In genomic region chr2:229712125-229712524, GRCh38 we compare ENCODE assay signal across 14 cellular contexts. TPM values are rescaled to one million over a fixed set of nuclear protein-coding genes. Genes with fewer than 3 reads are reported as not detected.
DNase-seq lines count a peak whose midpoint lies in the region; ATAC-seq, FAIRE-seq and TF ChIP-seq lines count a peak whose summit lies in the region.
"Had no signal": no experiment of that assay in that cellular context is flagged by ENCODE, and none has a peak within 500 bp of the region (broad histone marks: within the 10 kb centered on the region; RNA-seq: fewer than 3 reads in every experiment).

No MANE protein-coding gene starts in this region.

- no peaks in the 10 kb centered on the region for H3K4me1 ChIP-seq in DND-41 (ENCODE audit: insufficient read depth, low read length)
- peaks cover 9% of the 10 kb centered on the region for H3K4me1 ChIP-seq in hepatocyte (ENCODE audit: insufficient read depth)
- peaks cover 15 to 24% (median 21%) of the 10 kb centered on the region in 4 donors for H3K4me1 ChIP-seq in upper lobe of left lung
- no peaks in the 10 kb centered on the region for H3K4me1 ChIP-seq in Caco-2

- H4K20me1 ChIP-seq in DND-41 (ENCODE audit: insufficient read depth, low read length) = no peaks in the 10 kb centered on the region
- no peaks in the 10 kb centered on the region for H4K20me1 ChIP-seq in hepatocyte (ENCODE audit: insufficient read depth, poor library complexity, severe bottlenecking)

- CTCF ChIA-PET in Caco-2 (lab: Charles Lee) = interaction anchor here (0.8 kb wide), 1 partner anchor 14 kb away, joined by 3 read pairs; no protein-coding TSS in a partner anchor

- intact Hi-C loops in Caco-2 (cut with micrococcal nuclease; ENCODE audit: unreplicated experiment) = no loop called here

- no TSS peak for BruUV-seq in Caco-2 (replicated peaks; lab: Mats Ljungman, UMichigan)

- H3K9me3 Mint-ChIP-seq in Caco-2 (ENCODE audit: unreplicated experiment) = no peaks in the 10 kb centered on the region
- H3K9me3 Mint-ChIP-seq: mesothelial cell of epicardium had no signal

- TF ChIP-seq CTCF in DND-41 (IDR thresholded peaks at IDR 0.05; ENCODE audit: borderline replicate concordance, extremely low read depth, low read length, poor library complexity, severe bottlenecking) = peak; percentile 28
- peak; percentile 11 for TF ChIP-seq CTCF in hepatocyte (IDR thresholded peaks at IDR 0.05; ENCODE audit: poor library complexity)
- no peak for TF ChIP-seq CTCF in upper lobe of left lung (IDR thresholded peaks at IDR 0.05)
- no peak for TF ChIP-seq CTCF in Caco-2 (IDR thresholded peaks at IDR 0.05; ENCODE audit: insufficient read depth in 1 of 2, low read depth in 1 of 2, low read length in 1 of 2, severe bottlenecking in 1 of 2, unreplicated experiment in 1 of 2)

- no peak overlapping the region for H2AFZ ChIP-seq in DND-41 (ENCODE audit: low read depth, low read length)
- no peak overlapping the region for H2AFZ ChIP-seq in hepatocyte

- H3K4me3 ChIP-seq in DND-41 (ENCODE audit: low read depth in 1 of 2, low read length in 2 of 2) = no peak overlapping the region
- H3K4me3 ChIP-seq in hepatocyte = no peak overlapping the region
- H3K4me3 ChIP-seq in upper lobe of left lung = no peak overlapping the region
- no peak overlapping the region for H3K4me3 ChIP-seq in Caco-2 (ENCODE audit: low read depth, low read length)

- H3K79me2 ChIP-seq in DND-41 (ENCODE audit: insufficient read depth, low read length) = no peaks in the 10 kb centered on the region
- H3K79me2 ChIP-seq in hepatocyte = no peaks in the 10 kb centered on the region

- TF ChIP-seq POLR2A in H54 (IDR thresholded peaks at IDR 0.05; ENCODE audit: low read depth, low read length) (no peak), upper lobe of left lung (IDR thresholded peaks at IDR 0.05) (no peak)

- ATAC-seq in DND-41 (ENCODE audit: insufficient read depth, low read depth) (no peak), T-helper 17 cell (no peak), HG02840 (IDR thresholded peaks at IDR 0.05; ENCODE audit: low FRiP score, unreplicated experiment) (no peak), upper lobe of left lung (ENCODE audit: low FRiP score in 2 of 2) (no peak)

- H3K4me1 Mint-ChIP-seq in T-helper 17 cell (peaks cover 6% of the 10 kb centered on the region), Caco-2 (ENCODE audit: low read depth, unreplicated experiment) (no peaks in the 10 kb centered on the region)

- H3K36me3 Mint-ChIP-seq in T-helper 17 cell (ENCODE audit: low read depth) (peaks cover 2% of the 10 kb centered on the region), Caco-2 (ENCODE audit: insufficient read depth, unreplicated experiment) (no peaks in the 10 kb centered on the region)
- H3K36me3 Mint-ChIP-seq: mesothelial cell of epicardium had no signal

- peak overlapping the region; percentile 73 for H3K4me3 Mint-ChIP-seq in T-helper 17 cell
- no peak overlapping the region for H3K4me3 Mint-ChIP-seq in Caco-2 (ENCODE audit: unreplicated experiment)
- H3K4me3 Mint-ChIP-seq: activated T-cell treated with anti-CD3 and anti-CD28 coated beads, Interleukin-2, amount 50 U/mL, for 24 hours; mesothelial cell of epicardium had no signal

- no peak for DNase-seq in DND-41
- peak; percentile 21 for DNase-seq in H54 (ENCODE audit: insufficient read length, low spot score)
- no peak for DNase-seq in T-helper 17 cell
- DNase-seq in hepatocyte (ENCODE audit: low spot score) = no peak
- no peak for DNase-seq in upper lobe of left lung
- no peak for DNase-seq in activated naive CD4-positive, alpha-beta T cell treated with anti-CD3 and anti-CD28 coated beads, Interleukin-2, amount 50 U/mL, for 16 hours
- no peak for DNase-seq in Caco-2
- DNase-seq: activated T-cell treated with anti-CD3 and anti-CD28 coated beads, Interleukin-2, amount 50 U/mL, for 24 hours; NCI-H526 treated with DMSO at 0.1 percent for 48 hours; retina; substantia nigra had no signal

- H3K9me3 ChIP-seq in DND-41 (ENCODE audit: insufficient read depth, low read length, severe bottlenecking) (no peaks in the 10 kb centered on the region), T-helper 17 cell (ENCODE audit: control insufficient read depth, low read length, poor library complexity, severe bottlenecking) (no peaks in the 10 kb centered on the region), hepatocyte (ENCODE audit: low read depth) (no peaks in the 10 kb centered on the region), upper lobe of left lung (no peaks in the 10 kb centered on the region), Caco-2 (no peaks in the 10 kb centered on the region)

- no peak overlapping the region for H3K9ac ChIP-seq in DND-41 (ENCODE audit: low read depth, low read length)

- no peaks in the 10 kb centered on the region for H3K9me2 ChIP-seq in hepatocyte (replicated peaks; ENCODE audit: insufficient read depth)

- H3K27ac ChIP-seq in DND-41 (ENCODE audit: low read length) = no peak overlapping the region
- H3K27ac ChIP-seq in hepatocyte = no peak overlapping the region
- no peak overlapping the region for H3K27ac ChIP-seq in upper lobe of left lung
- H3K27ac ChIP-seq: HL-60 had no signal

- H3K27me3 ChIP-seq in DND-41 (ENCODE audit: insufficient read depth, low read length, poor library complexity) = peaks cover 19% of the 10 kb centered on the region
- peaks cover 87% of the 10 kb centered on the region for H3K27me3 ChIP-seq in hepatocyte
- H3K27me3 ChIP-seq in upper lobe of left lung = peaks cover 0 to 36% (median 21%) of the 10 kb centered on the region in 4 donors
- no peaks in the 10 kb centered on the region for H3K27me3 ChIP-seq in Caco-2 (replicated peaks; ENCODE audit: control insufficient read depth, insufficient read depth, low read length)

- H3K27ac Mint-ChIP-seq in T-helper 17 cell (no peak overlapping the region), Caco-2 (ENCODE audit: unreplicated experiment) (no peak overlapping the region)
- H3K27ac Mint-ChIP-seq: activated T-cell treated with anti-CD3 and anti-CD28 coated beads, Interleukin-2, amount 50 U/mL, for 24 hours; mesothelial cell of epicardium had no signal

- peaks cover 64% of the 10 kb centered on the region for H3K27me3 Mint-ChIP-seq in T-helper 17 cell
- peaks cover 10% of the 10 kb centered on the region for H3K27me3 Mint-ChIP-seq in Caco-2 (ENCODE audit: insufficient read depth, unreplicated experiment)

- POLR2A ChIA-PET in Caco-2 (lab: Charles Lee) = no interaction called here

- no peaks in the 10 kb centered on the region for H3K36me3 ChIP-seq in DND-41 (ENCODE audit: insufficient read depth, low read length)
- no peaks in the 10 kb centered on the region for H3K36me3 ChIP-seq in hepatocyte (replicated peaks; ENCODE audit: insufficient read depth, low read depth)
- no peaks in the 10 kb centered on the region for H3K36me3 ChIP-seq in upper lobe of left lung
- no peaks in the 10 kb centered on the region for H3K36me3 ChIP-seq in Caco-2 (ENCODE audit: control insufficient read depth, insufficient read depth, low read length)

- no peak for FAIRE-seq in H54 (lab: Jason Lieb, UNC)

- no peak overlapping the region for H3K4me2 ChIP-seq in DND-41 (ENCODE audit: insufficient read depth, low read length)
- no peak overlapping the region for H3K4me2 ChIP-seq in hepatocyte

- WGBS in hepatocyte (ENCODE audit: low lambda C conversion rate, missing lambda C conversion rate) = 75% methylated on average over 3 of the region's 3 CpGs
- 81 to 82% methylated on average over 3 of the region's 3 CpGs for WGBS in upper lobe of left lung, 2 donors

- no peak for TF ChIP-seq EP300 in upper lobe of left lung (IDR thresholded peaks at IDR 0.05)

RNA-seq across cellular contexts. Expression of gene DNER, which starts 2.2 kb away (rescaled TPM):
- total RNA-seq in T-helper 17 cell (under 1 TPM in 1 of 2 donors, not detected in 1; 0.22 TPM), hepatocyte (0.37 and 0.48 TPM in 2 replicates), upper lobe of left lung (1 to 10 TPM in 3 of 6 donors, under 1 TPM in 3; 0.31 to 2.1 (median 0.98) TPM), Caco-2 (2022) (not detected in 2 replicates)
- polyA plus RNA-seq in hepatocyte = 0.54 TPM in 1 of 2 replicates, not detected in the other
- total RNA-seq: mesothelial cell of epicardium had no signal

Comparison
In these comparisons a context has a peak if more than half of its experiments do, and no peak if none do; other contexts are left out.
1. CTCF ChIP-seq: peak in DND-41 (single experiment) and hepatocyte (single experiment); none in upper lobe of left lung (0 of 6) and Caco-2 (0 of 2).